1 cellular context compared by ENCODE assay signal in the genomic region with DNA sequence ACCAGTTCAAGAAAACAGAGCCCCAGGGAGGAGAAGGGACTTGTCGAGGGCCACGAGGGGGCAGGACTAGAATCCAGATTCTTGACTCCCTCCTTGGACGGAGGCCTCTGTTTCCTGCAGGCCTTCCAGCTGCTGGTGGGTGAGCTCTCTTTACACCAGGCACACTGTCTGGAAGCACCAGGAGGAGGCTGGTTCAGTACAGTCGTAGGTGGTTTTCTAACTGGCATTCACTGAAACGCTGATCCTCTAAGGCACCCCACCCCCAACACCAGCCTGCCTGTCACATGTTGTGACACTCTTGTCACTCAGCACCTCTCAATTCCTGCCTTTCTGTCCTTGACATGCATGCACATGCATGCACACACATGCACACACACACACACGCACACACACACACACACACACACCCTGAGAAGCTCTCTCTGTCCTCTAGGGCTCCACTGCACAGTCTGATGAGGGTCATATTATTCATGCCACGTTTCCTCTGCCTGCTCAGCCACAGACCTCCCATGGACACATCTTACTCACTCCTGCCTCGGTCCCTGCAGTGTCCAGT.
TF ChIP-seq lines count a peak whose summit lies in the region.

No MANE protein-coding gene starts in this region.

TF ChIP-seq in HepG2, 621 proteins besides CTCF, POLR2A, EP300 and RAD21:
- TF ChIP-seq RBM39 (IDR thresholded peaks at IDR 0.05; ENCODE audit: low read depth, low read length, poor library complexity, severe bottlenecking) = no peak
- TF ChIP-seq KLF9 (CRISPR knock-in tag; IDR thresholded peaks at IDR 0.05; ENCODE audit: low read depth) = no peak
- TF ChIP-seq GTF3A (CRISPR knock-in tag; conservative IDR thresholded peaks at IDR 0.05) = no peak
- TF ChIP-seq KLF11 (CRISPR knock-in tag; IDR thresholded peaks at IDR 0.05) = no peak
